Comparison of ENCODE assay signal across 27 cellular contexts in the genomic region with DNA sequence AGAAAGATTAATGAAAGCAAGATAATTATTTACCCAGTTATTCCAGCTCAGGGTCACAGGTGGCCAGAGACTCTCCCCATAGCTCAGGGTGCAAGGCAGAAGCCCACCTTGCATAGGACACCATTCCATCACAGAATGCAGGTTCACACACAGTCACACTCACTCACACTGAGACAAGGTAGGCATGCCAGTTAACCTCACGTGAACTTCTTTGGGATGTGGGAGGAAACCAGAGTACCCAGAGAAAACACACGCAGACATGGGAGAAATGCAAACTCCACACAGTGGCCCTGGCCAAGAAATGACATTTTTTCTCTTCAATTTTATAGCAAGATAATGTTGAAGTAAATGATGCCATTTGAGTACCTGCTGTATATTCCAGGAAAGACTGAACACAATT.
A peak's percentile ranks its signal among the peaks of the same experiment; 100 is the strongest.
DNase-seq lines count a peak whose midpoint lies in the region; ATAC-seq and TF ChIP-seq lines count a peak whose summit lies in the region.
"Had no signal": no experiment of that assay in that cellular context is flagged by ENCODE, and none has a peak within 500 bp of the region (broad histone marks: within the 10 kb centered on the region; RNA-seq: fewer than 3 reads in every experiment).

No MANE protein-coding gene starts in this region.

- ATAC-seq in Right ventricle myocardium superior (ENCODE audit: poor library complexity) (peak; percentile 25), heart left ventricle (no peak)
- ATAC-seq: PC-3 had no signal

- H3K9me3 ChIP-seq in heart left ventricle (peaks cover 0 to 4% (median 0%) of the 10 kb centered on the region in 12 donors), esophagus muscularis mucosa (no peaks in the 10 kb centered on the region), skeletal muscle tissue (ENCODE audit: control insufficient read depth in 3 of 3, low read length in 3 of 3) (no peaks in the 10 kb centered on the region), vagina (no peaks in the 10 kb centered on the region)
- H3K9me3 ChIP-seq: MG63 had no signal

- TF ChIP-seq CTCF in heart left ventricle (IDR thresholded peaks at IDR 0.05) (no peak), esophagus muscularis mucosa (IDR thresholded peaks at IDR 0.05) (no peak), vagina (IDR thresholded peaks at IDR 0.05) (no peak)

- DNase-seq in Right ventricle myocardium superior (no peak), heart left ventricle (no peak), esophagus muscularis mucosa (ENCODE audit: extremely low spot score) (no peak), vagina (ENCODE audit: extremely low spot score in 2 of 2) (no peak), T-helper 1 cell (no peak), erythroblast (lab: John Stamatoyannopoulos, UW) (no peak)
- DNase-seq: CD8-positive, alpha-beta memory T cell; DMS 273 treated with DMSO at 0.1 percent for 48 hours; DMS79; EL; GF-D8; HCEC 1CT; IMR-90; KG1; MG63; NCI-H1105 treated with DMSO at 0.1 percent for 48 hours; NCI-H146; NCI-H1930; NCI-H2107; NCI-H446; NCI-H526; NCI-H82; NK-92 treated with Interleukin-12 subunit alpha and Interleukin-12 subunit beta, amount 100 ng/mL, for 24 hours; PC-3; SHP77 had no signal

- no peak overlapping the region for H3K9ac ChIP-seq in skeletal muscle tissue (ENCODE audit: low read depth in 1 of 3, low read length in 3 of 3)

- H3K36me3 ChIP-seq in heart left ventricle (no peaks in the 10 kb centered on the region), esophagus muscularis mucosa (no peaks in the 10 kb centered on the region), skeletal muscle tissue (ENCODE audit: control insufficient read depth in 3 of 3, insufficient read depth in 3 of 3, low read length in 3 of 3) (no peaks in the 10 kb centered on the region), vagina (no peaks in the 10 kb centered on the region)
- H3K36me3 ChIP-seq: MG63 had no signal

- no peak for TF ChIP-seq EP300 in esophagus muscularis mucosa (IDR thresholded peaks at IDR 0.05)

- 41 to 81% (median 56%) methylated on average over 2 of the region's 2 CpGs for whole genome bisulfite sequencing in heart left ventricle, 4 donors
- 60% methylated on average over 2 of the region's 2 CpGs for WGBS in esophagus muscularis mucosa

- no peaks in the 10 kb centered on the region for H3K27me3 ChIP-seq in heart left ventricle
- no peaks in the 10 kb centered on the region for H3K27me3 ChIP-seq in esophagus muscularis mucosa
- no peaks in the 10 kb centered on the region for H3K27me3 ChIP-seq in skeletal muscle tissue (ENCODE audit: control insufficient read depth in 3 of 3, insufficient read depth in 3 of 3, low read length in 3 of 3)
- no peaks in the 10 kb centered on the region for H3K27me3 ChIP-seq in vagina
- H3K27me3 ChIP-seq: MG63 had no signal

- H3K27ac ChIP-seq in heart left ventricle: peak overlapping the region in 6 of 12 donors; percentile 45 to 78 (median 68)
- peak overlapping the region; percentile 66 to 77 (median 74) for H3K27ac ChIP-seq in esophagus muscularis mucosa (replicated peaks in 1 of 4)
- peak overlapping the region; percentile 69 for H3K27ac ChIP-seq in skeletal muscle tissue (ENCODE audit: low read depth, low read length)
- peak overlapping the region; percentile 4 for H3K27ac ChIP-seq in vagina
- H3K27ac ChIP-seq: 22Rv1 had no signal

- H3K4me3 ChIP-seq in heart left ventricle (no peak overlapping the region), esophagus muscularis mucosa (no peak overlapping the region), skeletal muscle tissue (ENCODE audit: low read length in 3 of 3) (no peak overlapping the region), vagina (no peak overlapping the region)
- H3K4me3 ChIP-seq: MG63 had no signal

- peaks cover 3 to 33% (median 25%) of the 10 kb centered on the region in 12 donors for H3K4me1 ChIP-seq in heart left ventricle
- H3K4me1 ChIP-seq in esophagus muscularis mucosa: peaks cover 25 to 38% (median 34%) of the 10 kb centered on the region in 4 donors
- H3K4me1 ChIP-seq in skeletal muscle tissue (ENCODE audit: control insufficient read depth in 3 of 3, insufficient read depth in 3 of 3, low read length in 3 of 3): peaks cover 0 to 11% (median 6%) of the 10 kb centered on the region in 3 donors
- no peaks in the 10 kb centered on the region for H3K4me1 ChIP-seq in vagina

- no peak for TF ChIP-seq POLR2A in heart left ventricle (IDR thresholded peaks at IDR 0.05)
- no peak for TF ChIP-seq POLR2A in esophagus muscularis mucosa (IDR thresholded peaks at IDR 0.05; ENCODE audit: low read depth)
- no peak for TF ChIP-seq POLR2A in vagina (IDR thresholded peaks at IDR 0.05)
- no peak for TF ChIP-seq POLR2A in erythroblast (IDR thresholded peaks at IDR 0.05; ENCODE audit: low read length)

- intact Hi-C loops in Right ventricle myocardium superior (cut with DNase I) (no loop called here), heart left ventricle (cut with DNase I) (no loop called here), esophagus muscularis mucosa (cut with DNase I) (no loop called here), vagina (cut with DNase I) (no loop called here)
